Comparison of ENCODE assay signal across 10 cellular contexts in the genomic region with DNA sequence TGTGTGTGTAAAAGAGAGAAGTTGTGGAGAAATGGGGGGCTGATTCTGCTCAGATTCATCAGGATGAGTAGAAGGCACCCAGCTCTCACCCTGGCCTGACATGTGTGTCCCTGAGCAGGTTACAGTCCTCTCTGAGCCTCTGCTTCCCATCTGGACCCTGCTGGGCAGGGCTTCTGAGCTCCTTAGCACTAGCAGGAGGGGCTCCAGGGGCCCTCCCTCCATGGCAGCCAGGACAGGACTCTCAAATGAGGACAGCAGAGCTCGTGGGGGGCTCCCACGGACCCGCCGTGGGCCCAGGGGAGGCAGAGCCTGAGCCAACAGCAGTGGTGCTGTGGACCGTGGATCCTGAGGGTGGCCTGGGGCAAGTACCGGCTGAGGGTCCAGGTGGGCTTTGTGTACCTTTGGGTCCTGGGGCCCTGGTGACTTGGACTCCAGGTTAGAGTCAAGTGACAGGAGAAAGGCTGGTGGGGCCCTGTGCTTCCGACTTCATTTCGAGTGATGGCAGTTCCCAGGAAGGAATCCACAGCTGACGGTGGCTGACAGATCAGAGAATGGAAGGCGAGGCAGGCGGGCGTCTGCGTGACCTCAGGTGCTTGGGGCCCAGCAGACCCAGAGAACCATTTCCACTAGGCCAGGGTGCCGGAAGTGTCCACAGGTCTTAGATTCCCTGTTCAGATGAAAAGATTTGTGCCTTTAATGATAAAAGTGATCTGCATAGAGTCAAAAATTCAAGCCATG. TPM values are rescaled to one million over a fixed set of nuclear protein-coding genes. Genes with fewer than 3 reads are reported as not detected.
A peak's percentile ranks its signal among the peaks of the same experiment; 100 is the strongest.
DNase-seq lines count a peak whose midpoint lies in the region; ATAC-seq and TF ChIP-seq lines count a peak whose summit lies in the region.
"Had no signal": no experiment of that assay in that cellular context is flagged by ENCODE, and none has a peak within 500 bp of the region (broad histone marks: within the 10 kb centered on the region; RNA-seq: fewer than 3 reads in every experiment).

No MANE protein-coding gene starts in this region.

- H3K4me3 Mint-ChIP-seq in chondrocyte (ENCODE audit: unreplicated experiment) (no peak overlapping the region), nephron (no peak overlapping the region)

- peaks cover 0 to 62% (median 0%) of the 10 kb centered on the region in 11 experiments; a peak in 5 of 22 replicates for H3K36me3 ChIP-seq in BLaER1 treated with 17β-estradiol and CSF1 and Interleukin-3, amounts not matched to agents 10 nM and 100 nM
- no peaks in the 10 kb centered on the region for H3K36me3 ChIP-seq in PC-3 (ENCODE audit: low read depth, low read length)

- H3F3A ChIP-seq in PC-3 (ENCODE audit: low read length, unreplicated experiment) = peaks cover 12% of the 10 kb centered on the region

- DNase-seq in PC-3 (peak; percentile 3), chondrocyte (ENCODE audit: low spot score) (no peak), NCI-H1436 treated with DMSO at 0.1 percent for 48 hours (lab: John Stamatoyannopoulos, UW) (no peak), omental fat pad (ENCODE audit: low spot score) (no peak), T1000 (lab: John Stamatoyannopoulos, UW) (no peak), mucosa of gallbladder (ENCODE audit: low spot score) (no peak)
- DNase-seq: stimulated activated CD4-positive, alpha-beta T cell treated with anti-CD3 and anti-CD28 coated beads, Interleukin-4, amount 100 ng/mL, for 24 hours had no signal

- H3K4me1 ChIP-seq in BLaER1 treated with 17β-estradiol and CSF1 and Interleukin-3, amounts not matched to agents 10 nM and 100 nM = peaks cover 42 to 100% (median 93%) of the 10 kb centered on the region in 10 experiments
- no peaks in the 10 kb centered on the region for H3K4me1 ChIP-seq in PC-3 (ENCODE audit: insufficient read depth, low read length)

- POLR2A ChIA-PET in PC-3 (lab: Charles Lee; ENCODE audit: unreplicated experiment) = no interaction called here

- H3K4me2 ChIP-seq in BLaER1 treated with 17β-estradiol and CSF1 and Interleukin-3, amounts not matched to agents 10 nM and 100 nM = peak overlapping the region in 10 of 11 experiments; percentile 11 to 93 (median 82); a peak in 18 of 22 replicates
- H3K4me2 ChIP-seq in PC-3 (ENCODE audit: low read length) = no peak overlapping the region

- peaks cover 24 to 99% (median 66%) of the 10 kb centered on the region in 11 experiments; a peak in 19 of 22 replicates for H4K20me1 ChIP-seq in BLaER1 treated with 17β-estradiol and CSF1 and Interleukin-3, amounts not matched to agents 10 nM and 100 nM
- H4K20me1 ChIP-seq in PC-3 (ENCODE audit: low read length) = no peaks in the 10 kb centered on the region

- peaks cover 71% of the 10 kb centered on the region for H3K4me1 Mint-ChIP-seq in chondrocyte (ENCODE audit: low read depth)
- H3K4me1 Mint-ChIP-seq in nephron = peaks cover 21% of the 10 kb centered on the region

- no TSS peak for BruUV-seq in PC-3 (replicated peaks; lab: Mats Ljungman, UMichigan)

- TF ChIP-seq CTCF in PC-3 (conservative IDR thresholded peaks at IDR 0.05; ENCODE audit: low read depth, low read length) (no peak), chondrocyte (IDR thresholded peaks at IDR 0.05) (no peak), nephron (IDR thresholded peaks at IDR 0.05; ENCODE audit: unreplicated experiment in 3 of 3) (no peak), omental fat pad (IDR thresholded peaks at IDR 0.05) (no peak)

- intact Hi-C loops in PC-3 (cut with micrococcal nuclease) = no loop called here

- H3K27ac Mint-ChIP-seq in chondrocyte (ENCODE audit: unreplicated experiment) (peak overlapping the region; percentile 80), nephron (peak overlapping the region; percentile 54 to 76 (median 68))

- CTCF ChIA-PET in PC-3 (lab: Charles Lee) = no interaction called here

- ATAC-seq in PC-3 (no peak), omental fat pad (ENCODE audit: low FRiP score) (no peak)

- peak overlapping the region in 9 of 11 experiments; percentile 5 to 75 (median 56); a peak in 17 of 22 replicates for H3K9ac ChIP-seq in BLaER1 treated with 17β-estradiol and CSF1 and Interleukin-3, amounts not matched to agents 10 nM and 100 nM
- H3K9ac ChIP-seq in PC-3 (ENCODE audit: low read length) = no peak overlapping the region

- H3K36me3 Mint-ChIP-seq in chondrocyte (ENCODE audit: low read depth) = peaks cover 28% of the 10 kb centered on the region
- H3K36me3 Mint-ChIP-seq in nephron (ENCODE audit: low read depth) = peaks cover 35% of the 10 kb centered on the region

- H3K79me2 ChIP-seq in PC-3 (ENCODE audit: low read length) = peaks cover 4% of the 10 kb centered on the region; the same call in 1 of the 2 replicates

- no peak overlapping the region for H3K4me3 ChIP-seq in BLaER1 treated with 17β-estradiol and CSF1 and Interleukin-3, amounts not matched to agents 10 nM and 100 nM
- H3K4me3 ChIP-seq in PC-3 (ENCODE audit: low read length) = no peak overlapping the region
- H3K4me3 ChIP-seq: SK-N-MC had no signal

- peak overlapping the region; percentile 40 to 91 (median 86); a peak in 20 of 22 replicates for H3K27ac ChIP-seq in BLaER1 treated with 17β-estradiol and CSF1 and Interleukin-3, amounts not matched to agents 10 nM and 100 nM
- no peak overlapping the region for H3K27ac ChIP-seq in PC-3 (ENCODE audit: low read length)
- H3K27ac ChIP-seq: SK-N-MC had no signal

- no peaks in the 10 kb centered on the region for H3K27me3 Mint-ChIP-seq in chondrocyte (ENCODE audit: low read depth)
- H3K27me3 Mint-ChIP-seq in nephron (ENCODE audit: low read depth) = no peaks in the 10 kb centered on the region

- no peaks in the 10 kb centered on the region for H3K9me2 ChIP-seq in PC-3 (replicated peaks; ENCODE audit: low read length)

- H2AFZ ChIP-seq in PC-3 (ENCODE audit: low read length) = no peak overlapping the region

- 0 out of 22 replicates have a peak, but pooled peaks cover 0 to 2% (median 0%) of the 10 kb centered on the region in 11 experiments for H3K9me3 ChIP-seq in BLaER1 treated with 17β-estradiol and CSF1 and Interleukin-3, amounts not matched to agents 10 nM and 100 nM (replicated peaks in 1 of 11)
- no peaks in the 10 kb centered on the region for H3K9me3 ChIP-seq in PC-3 (ENCODE audit: low read length)

- H3K9me3 Mint-ChIP-seq in chondrocyte (ENCODE audit: low read depth) (no peaks in the 10 kb centered on the region), nephron (peaks cover 2% of the 10 kb centered on the region)

- no peaks in the 10 kb centered on the region for H3K27me3 ChIP-seq in BLaER1 treated with 17β-estradiol and CSF1 and Interleukin-3, amounts not matched to agents 10 nM and 100 nM
- H3K27me3 ChIP-seq in PC-3 (ENCODE audit: low read length) = no peaks in the 10 kb centered on the region

RNA-seq across cellular contexts. Expression of gene NEAT1, which starts 21.9 kb away (rescaled TPM):
- total RNA-seq in PC-3 (2014; rRNA removed) (47.9 and 96.6 TPM in 2 replicates), chondrocyte (333 to 440 TPM (median 377 TPM) in 3 replicates), omental fat pad (1,000 to 10,000 TPM in 1 of 4 donors, 100 to 1,000 TPM in 3; 447 to 1,169 (median 678) TPM), mucosa of gallbladder (1,012 TPM)

RNA-seq across cellular contexts. Expression of gene MALAT1, which starts 54.4 kb away (rescaled TPM):
- total RNA-seq in PC-3 (2014; rRNA removed) (1,345 and 2,062 TPM in 2 replicates), chondrocyte (11,810 to 14,376 TPM (median 12,130 TPM) in 3 replicates), omental fat pad (over 10,000 TPM; 11,614 to 21,764 (median 16,063) TPM), mucosa of gallbladder (9,267 TPM)

RNA-seq across cellular contexts. Expression of gene FRMD8, which starts 58.0 kb away (rescaled TPM):
- total RNA-seq in PC-3 (2014; rRNA removed) (68.3 and 93.2 TPM in 2 replicates), chondrocyte (43.6 to 49.6 TPM (median 45.5 TPM) in 3 replicates), omental fat pad (10 to 100 TPM; 29.2 to 77.9 (median 58.9) TPM), mucosa of gallbladder (40.8 TPM)
